21 cellular contexts compared by ENCODE assay signal in the genomic region with DNA sequence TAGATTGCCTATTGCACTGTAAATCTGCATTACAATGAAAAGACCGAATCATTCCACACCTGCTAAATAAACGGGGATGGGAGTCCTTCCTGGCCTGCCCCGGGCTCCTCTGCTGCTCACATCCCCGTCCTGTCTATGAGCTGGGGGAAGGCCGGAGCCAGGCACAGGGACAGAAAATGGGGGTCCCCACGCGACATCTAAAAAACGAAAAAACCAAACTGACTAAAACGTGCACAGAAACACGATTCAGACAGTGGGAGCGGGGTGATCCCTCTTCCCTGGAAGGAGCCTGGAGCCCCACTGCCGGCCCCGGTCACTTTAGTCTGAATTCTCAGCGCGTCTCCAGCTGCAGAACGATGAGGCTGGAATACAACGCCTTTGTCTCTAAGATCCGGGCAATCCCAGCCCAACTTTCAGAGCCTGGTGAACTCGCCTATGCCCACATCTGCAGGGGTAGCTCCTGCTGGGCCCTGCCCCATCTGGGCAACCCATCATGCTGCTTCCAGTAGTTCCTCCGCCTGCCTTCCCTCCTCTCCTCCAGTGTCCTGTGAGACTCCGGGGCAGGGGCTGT.
"Had no signal": no experiment of that assay in that cellular context is flagged by ENCODE, and none has a peak within 500 bp of the region (broad histone marks: within the 10 kb centered on the region; RNA-seq: fewer than 3 reads in every experiment).

No MANE protein-coding gene starts in this region.

- H3K36me3 ChIP-seq: esophagus squamous epithelium, gastroesophageal sphincter, pancreas, prostate gland, right lobe of liver had no signal

- H3K4me1 ChIP-seq: esophagus squamous epithelium, gastroesophageal sphincter, pancreas, prostate gland, right lobe of liver had no signal

- DNase-seq: effector memory CD8-positive, alpha-beta T cell; esophagus squamous epithelium; foreskin fibroblast; mammary epithelial cell; natural killer cell; occipital lobe; pancreas; stimulated activated CD4-positive, alpha-beta T cell treated with anti-CD3 and anti-CD28 coated beads, Interleukin-15, amount 100 ng/mL, for 24 hours; stimulated activated CD4-positive, alpha-beta T cell treated with anti-CD3 and anti-CD28 coated beads, Interleukin-1b, Interleukin-23, amount 100 ng/mL, for 48 hours; stimulated activated CD4-positive, alpha-beta T cell treated with anti-CD3 and anti-CD28 coated beads, Interleukin-4, amount 100 ng/mL, for 24 hours; stimulated activated naive CD4-positive, alpha-beta T cell; trophoblast cell had no signal

- ATAC-seq: effector memory CD8-positive, alpha-beta T cell; gastroesophageal sphincter; left colon; natural killer cell; pancreas; right lobe of liver had no signal

- H3K4me3 ChIP-seq: esophagus squamous epithelium, gastroesophageal sphincter, hepatocyte, pancreas, prostate gland, right lobe of liver had no signal

- H3K4me3 Mint-ChIP-seq: central memory CD8-positive, alpha-beta T cell; dendritic cell treated with granulocyte-macrophage colony-stimulating factor and Interleukin-4, amounts not matched to agents 40 ng/mL and 50 ng/mL, for 4 days; effector memory CD8-positive, alpha-beta T cell; mesothelial cell of epicardium; natural killer cell; neural crest cell had no signal

- H3K9me3 ChIP-seq: esophagus squamous epithelium, gastroesophageal sphincter, pancreas, prostate gland, right lobe of liver had no signal

- H3K36me3 Mint-ChIP-seq: mesothelial cell of epicardium, natural killer cell had no signal

- H3K27ac ChIP-seq: esophagus squamous epithelium, gastroesophageal sphincter, hepatocyte, pancreas, prostate gland, right lobe of liver had no signal

- H3K27me3 ChIP-seq: pancreas, right lobe of liver had no signal

- H3K27ac Mint-ChIP-seq: dendritic cell treated with granulocyte-macrophage colony-stimulating factor and Interleukin-4, amounts not matched to agents 40 ng/mL and 50 ng/mL, for 4 days; effector memory CD8-positive, alpha-beta T cell; mesothelial cell of epicardium; natural killer cell had no signal

- H3K4me1 Mint-ChIP-seq: central memory CD8-positive, alpha-beta T cell; natural killer cell had no signal

- H3K9me3 Mint-ChIP-seq: central memory CD8-positive, alpha-beta T cell; dendritic cell treated with granulocyte-macrophage colony-stimulating factor and Interleukin-4, amounts not matched to agents 40 ng/mL and 50 ng/mL, for 4 days; effector memory CD8-positive, alpha-beta T cell; natural killer cell; neural crest cell had no signal
